In genomic region chr16:85444879-85445778, GRCh38 we compare ENCODE assay signal across 10 cellular contexts.
DNase-seq lines count a peak whose midpoint lies in the region; ATAC-seq, FAIRE-seq and TF ChIP-seq lines count a peak whose summit lies in the region.
"Had no signal": no experiment of that assay in that cellular context is flagged by ENCODE, and none has a peak within 500 bp of the region (broad histone marks: within the 10 kb centered on the region; RNA-seq: fewer than 3 reads in every experiment).

No MANE protein-coding gene starts in this region.

- H3K23ac ChIP-seq in H1 (ENCODE audit: insufficient read length) = no peak overlapping the region

- H2BK120ac ChIP-seq in H1 (replicated peaks; ENCODE audit: low read depth, low read length) = no peak overlapping the region

- no peak for FAIRE-seq in H1 (lab: Jason Lieb, UNC)

- H4K91ac ChIP-seq in H1 (replicated peaks; ENCODE audit: insufficient read length, low read length) = no peak overlapping the region

- H2BK20ac ChIP-seq in H1 (ENCODE audit: low read length) = peak overlapping the region; percentile 93

- H3K4ac ChIP-seq in H1 (replicated peaks; ENCODE audit: insufficient read length, low read depth, low read length) = no peak overlapping the region

- H3K79me1 ChIP-seq in H1 (ENCODE audit: low read depth, low read length) = no peaks in the 10 kb centered on the region

- H3K36me3 ChIP-seq in cardiac muscle cell = no peaks in the 10 kb centered on the region
- no peaks in the 10 kb centered on the region for H3K36me3 ChIP-seq in H1 (ENCODE audit: control insufficient read depth in 2 of 4, insufficient read depth in 4 of 4, low read length in 3 of 4)
- no peaks in the 10 kb centered on the region for H3K36me3 ChIP-seq in thyroid gland
- no peaks in the 10 kb centered on the region for H3K36me3 ChIP-seq in left lung

- H3K9me3 ChIP-seq in cardiac muscle cell (ENCODE audit: low read depth) = no peaks in the 10 kb centered on the region
- no peaks in the 10 kb centered on the region for H3K9me3 ChIP-seq in H1 (ENCODE audit: insufficient read depth in 2 of 2, low read depth in 1 of 2, low read length in 1 of 2)
- no peaks in the 10 kb centered on the region for H3K9me3 ChIP-seq in thyroid gland
- no peaks in the 10 kb centered on the region for H3K9me3 ChIP-seq in left lung

- no peak overlapping the region for H2AFZ ChIP-seq in H1 (ENCODE audit: low read length)
- H2AFZ ChIP-seq: GM23248 had no signal

- no peak overlapping the region for H4K8ac ChIP-seq in H1 (ENCODE audit: extremely low read depth, insufficient read depth, low read length)

- POLR2A ChIA-PET in H1 (lab: Charles Lee; ENCODE audit: partially characterized antibody) = interaction anchor here (1.5 kb wide), 1 partner anchor 11 kb away, joined by 6 read pairs; no protein-coding TSS in a partner anchor

- H2BK5ac ChIP-seq in H1 (ENCODE audit: low read depth, low read length) = no peak overlapping the region; the same call in 1 of the 2 replicates

- TF ChIP-seq RAD21 in H1 (IDR thresholded peaks at IDR 0.05 in 1 of 2, conservative IDR thresholded peaks at IDR 0.05 in 1 of 2; ENCODE audit: low read depth in 2 of 2, low read length in 2 of 2) = peak; percentile 16 to 23; a peak in 3 of 4 replicates

- no peaks in the 10 kb centered on the region for H3K23me2 ChIP-seq in H1 (ENCODE audit: low read depth, low read length)

- H3K79me2 ChIP-seq in H1 (ENCODE audit: control insufficient read depth in 1 of 2, insufficient read depth in 2 of 2, low read length in 2 of 2) = no peaks in the 10 kb centered on the region

- WGBS in H1 (ENCODE audit: extremely low coverage in 1 of 2, insufficient coverage in 1 of 2, insufficient read length in 1 of 2, insufficient replicate concordance in 2 of 2, low coverage in 1 of 2, low lambda C conversion rate in 2 of 2, missing lambda C conversion rate in 1 of 2), 2 experiments = 54% methylated on average over 38 of the region's 41 CpGs; no CpG with 5 or more reads in 1 of the 2 experiments
- WGBS in thyroid gland, 2 donors = 68 to 71% methylated on average over 16 to 28 of the region's 41 CpGs

- H2BK15ac ChIP-seq in H1 (ENCODE audit: low read length) = peak overlapping the region; percentile 8; the same call in 1 of the 2 replicates

- H3K56ac ChIP-seq in H1 (replicated peaks; ENCODE audit: insufficient read length, low read depth, low read length) = no peak overlapping the region

- H4K20me1 ChIP-seq in H1 (replicated peaks in 1 of 2; ENCODE audit: control insufficient read depth in 1 of 2, insufficient read depth in 2 of 2, low read length in 2 of 2) = peaks cover 0 to 8% of the 10 kb centered on the region in 2 experiments

- peaks cover 44% of the 10 kb centered on the region for H3K4me1 ChIP-seq in cardiac muscle cell (ENCODE audit: low read depth)
- peaks cover 0 to 24% (median 15%) of the 10 kb centered on the region in 4 experiments; a peak in 6 of 7 replicates for H3K4me1 ChIP-seq in H1 (replicated peaks in 1 of 4; ENCODE audit: control insufficient read depth in 3 of 4, insufficient read depth in 4 of 4, low read length in 3 of 4)
- H3K4me1 ChIP-seq in thyroid gland = peaks cover 0 to 18% of the 10 kb centered on the region in 2 donors
- H3K4me1 ChIP-seq in left lung = peaks cover 4 to 19% of the 10 kb centered on the region in 2 donors

- H3K4me2 ChIP-seq in H1 (ENCODE audit: insufficient read depth in 1 of 2, low read depth in 2 of 2, low read length in 2 of 2) = no peak overlapping the region

- TF ChIP-seq CTCF in cardiac muscle cell (IDR thresholded peaks at IDR 0.05; ENCODE audit: low read depth, low read length) = no peak
- peak in 1 of 3 experiments; percentile 46; a peak in 1 of 4 replicates for TF ChIP-seq CTCF in H1 (IDR thresholded peaks at IDR 0.05; ENCODE audit: control extremely low read depth in 1 of 3, insufficient read depth in 1 of 3, low read depth in 1 of 3, low read length in 3 of 3)
- no peak for TF ChIP-seq CTCF in thyroid gland (IDR thresholded peaks at IDR 0.05)
- TF ChIP-seq CTCF in left lung (IDR thresholded peaks at IDR 0.05) = no peak

- H2AK5ac ChIP-seq in H1 (ENCODE audit: low read depth, low read length) = no peak overlapping the region

- H3K4me3 ChIP-seq in cardiac muscle cell (no peak overlapping the region), H1 (ENCODE audit: extremely low read depth in 1 of 4, insufficient read depth in 2 of 4, low read depth in 3 of 4, low read length in 4 of 4) (no peak overlapping the region), thyroid gland (replicated peaks in 1 of 3) (no peak overlapping the region), left lung (no peak overlapping the region)
- H3K4me3 ChIP-seq: GM23248 had no signal

- H3K27ac ChIP-seq in cardiac muscle cell = peak overlapping the region; percentile 68
- H3K27ac ChIP-seq in H1 (ENCODE audit: low read depth, low read length) = no peak overlapping the region
- H3K27ac ChIP-seq in thyroid gland = no peak overlapping the region
- no peak overlapping the region for H3K27ac ChIP-seq in left lung
- H3K27ac ChIP-seq: GM23248 had no signal

- intact Hi-C loops in Right ventricle myocardium inferior (cut with DNase I) = no loop called here
- intact Hi-C loops in thyroid gland (cut with DNase I) = no loop called here
- intact Hi-C loops in left lung (cut with DNase I) = no loop called here

- H3K9ac ChIP-seq in H1 (replicated peaks in 1 of 4; ENCODE audit: extremely low read depth in 1 of 4, low read depth in 3 of 4, low read length in 3 of 4) = no peak overlapping the region
- H3K9ac ChIP-seq: GM23248 had no signal

- TF ChIP-seq EP300 in H1 (IDR thresholded peaks at IDR 0.05; ENCODE audit: borderline replicate concordance in 1 of 2, low read depth in 2 of 2, low read length in 2 of 2) = no peak

- CTCF ChIA-PET in H1 (lab: Charles Lee; ENCODE audit: partially characterized antibody) = interaction anchor here (0.7 to 10.9 kb wide), 20 partner anchors 8 to 357 kb away, joined by 3 to 178 read pairs (median 4); no protein-coding TSS in a partner anchor

- H4K5ac ChIP-seq in H1 (ENCODE audit: insufficient read length, low read depth, low read length) = no peak overlapping the region

- DNase-seq in cardiac muscle cell (ENCODE audit: low read depth in 1 of 2, low spot score in 1 of 2) (no peak), Right ventricle myocardium inferior (ENCODE audit: missing footprints) (no peak), NCI-H524 (lab: John Stamatoyannopoulos, UW) (peak; percentile 86 to 95), H1 (ENCODE audit: low read depth in 1 of 2, low spot score in 2 of 2) (peak in 1 of 2 experiments; percentile 73), thyroid gland (peak; percentile 42 to 48), left lung (no peak), NCI-H226 (no peak)
- DNase-seq: activated T-cell treated with anti-CD3 and anti-CD28 coated beads, Interleukin-2, amount 50 U/mL, for 24 hours; GM23248 had no signal

- peak overlapping the region; percentile 13 for H3K18ac ChIP-seq in H1 (ENCODE audit: extremely low read depth, low read length)

- H3K14ac ChIP-seq in H1 (ENCODE audit: insufficient read length) = no peak overlapping the region

- ATAC-seq in Right ventricle myocardium inferior = no peak
- ATAC-seq in HG03460 (IDR thresholded peaks at IDR 0.05; ENCODE audit: unreplicated experiment) = no peak
- no peak for ATAC-seq in left lung

- H2BK12ac ChIP-seq in H1 (ENCODE audit: low read depth, low read length) = peak overlapping the region; percentile 75; the same call in 1 of the 2 replicates

- H3K27me3 ChIP-seq in cardiac muscle cell = no peaks in the 10 kb centered on the region
- H3K27me3 ChIP-seq in H1 (replicated peaks in 1 of 4; ENCODE audit: control insufficient read depth in 3 of 4, extremely low read depth in 1 of 4, insufficient read depth in 3 of 4, low read length in 3 of 4) = no peaks in the 10 kb centered on the region; a peak in 2 of 7 replicates
- H3K27me3 ChIP-seq in thyroid gland = no peaks in the 10 kb centered on the region
- H3K27me3 ChIP-seq in left lung = peaks cover 0 to 24% of the 10 kb centered on the region in 2 donors

- no peak for TF ChIP-seq POLR2A in H1 (IDR thresholded peaks at IDR 0.05; ENCODE audit: control extremely low read depth in 1 of 2, low read depth in 2 of 2, low read length in 2 of 2)
- TF ChIP-seq POLR2A in thyroid gland (IDR thresholded peaks at IDR 0.05) = no peak

TF ChIP-seq in H1, 55 proteins besides CTCF, POLR2A, EP300 and RAD21:
- TF ChIP-seq E2F6 (IDR thresholded peaks at IDR 0.05) = peak; percentile 90
- TF ChIP-seq MAX (IDR thresholded peaks at IDR 0.05) = peak; percentile 89
- 0 out of 2 replicates have a peak, but pooled peaks have one; percentile 37 for TF ChIP-seq GABPA (IDR thresholded peaks at IDR 0.05; ENCODE audit: borderline replicate concordance, insufficient read depth, low read length)
- 0 out of 2 replicates have a peak, but pooled peaks have one; percentile 3 for TF ChIP-seq TCF12 (IDR thresholded peaks at IDR 0.05; ENCODE audit: low read depth, low read length)
- no peak for TF ChIP-seq SAP30 (IDR thresholded peaks at IDR 0.05; ENCODE audit: insufficient read depth, insufficient replicate concordance, low read length)
- TF ChIP-seq SUZ12 (IDR thresholded peaks at IDR 0.05; ENCODE audit: low read length) = no peak
- TF ChIP-seq ASH2L (IDR thresholded peaks at IDR 0.05; ENCODE audit: low read length) = peak; percentile 45

Comparison
In these comparisons a context has a peak if more than half of its experiments do, and no peak if none do; other contexts are left out.
1. DNase-seq: peak in NCI-H524 (2 of 2) and thyroid gland (2 of 2); none in cardiac muscle cell (0 of 2), Right ventricle myocardium inferior (single experiment), left lung (0 of 2) and NCI-H226 (single experiment).